Comparison of ENCODE assay signal across 32 cellular contexts in the genomic region with DNA sequence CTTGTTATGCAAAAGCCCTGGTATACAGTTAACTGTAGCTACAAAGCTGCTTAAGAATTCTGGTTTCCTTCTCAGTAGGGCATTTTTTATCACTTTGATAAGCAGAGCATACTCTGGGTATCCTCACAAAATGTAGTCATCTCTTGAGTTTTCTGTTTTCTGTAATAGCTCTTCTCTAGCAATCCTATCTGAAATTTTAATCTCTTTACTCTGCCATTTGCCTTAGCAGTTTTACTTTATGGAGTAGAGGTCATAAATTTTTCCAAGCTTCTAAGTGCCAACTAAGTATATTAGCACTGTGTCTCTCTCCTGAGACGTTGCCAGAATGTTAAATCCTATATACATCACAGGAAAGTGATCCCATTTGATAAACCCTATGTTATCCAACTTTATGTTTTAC. TPM values are rescaled to one million over a fixed set of nuclear protein-coding genes. Genes with fewer than 3 reads are reported as not detected.
"Had no signal": no experiment of that assay in that cellular context is flagged by ENCODE, and none has a peak within 500 bp of the region (broad histone marks: within the 10 kb centered on the region; RNA-seq: fewer than 3 reads in every experiment).

No MANE protein-coding gene starts in this region.

- H3K4me1 Mint-ChIP-seq: neural crest cell; stimulated activated naive CD8-positive, alpha-beta T cell treated with anti-CD3 and anti-CD28 coated beads, Interleukin-15, amount 100 ng/mL, for 72 hours had no signal

- H3K4me3 ChIP-seq: coronary artery, esophagus muscularis mucosa, heart right ventricle, left lung, mucosa of descending colon, right lobe of liver, testis, tibial artery had no signal

- H3K27me3 Mint-ChIP-seq: naive B cell; progenitor cell of endocrine pancreas; stimulated activated naive CD8-positive, alpha-beta T cell treated with anti-CD3 and anti-CD28 coated beads, Interleukin-15, amount 100 ng/mL, for 72 hours; type B pancreatic cell had no signal

- DNase-seq: dermis blood vessel endothelial cell; effector memory CD4-positive, alpha-beta T cell; foreskin melanocyte; glutamatergic neuron; heart right ventricle; hippocampal formation; left cardiac atrium; left lung; mesenchymal stem cell; mucosa of descending colon; naive B cell; right lobe of liver; small intestine; stimulated activated CD4-positive, alpha-beta T cell treated with anti-CD3 and anti-CD28 coated beads, Interleukin-12 subunit alpha, Interleukin-12 subunit beta, amount 100 ng/mL, for 4 hours; stimulated activated CD4-positive, alpha-beta T cell treated with anti-CD3 and anti-CD28 coated beads, Interleukin-1b, Interleukin-23, amount 100 ng/mL, for 48 hours; stimulated activated CD4-positive, alpha-beta T cell treated with anti-CD3 and anti-CD28 coated beads, Interleukin-4, amount 100 ng/mL, for 1 hour; stimulated activated CD8-positive, alpha-beta memory T cell treated with anti-CD3 and anti-CD28 coated beads, Interleukin-4, amount 100 ng/mL, for 48 hours; stimulated activated naive CD4-positive, alpha-beta T cell; stimulated activated naive CD8-positive, alpha-beta T cell treated with anti-CD3 and anti-CD28 coated beads, Interleukin-15, amount 100 ng/mL, for 72 hours; substantia nigra; testis; tibial artery had no signal

- H3K27ac Mint-ChIP-seq: mesothelial cell of epicardium; natural killer cell treated with Interleukin-12 subunit alpha and Interleukin-12 subunit beta and Interleukin-15 and Interleukin-18, amount 100 ng/mL, for 72 hours; stimulated activated naive CD8-positive, alpha-beta T cell treated with anti-CD3 and anti-CD28 coated beads, Interleukin-15, amount 100 ng/mL, for 72 hours had no signal

- H3K36me3 Mint-ChIP-seq: mesothelial cell of epicardium; natural killer cell treated with Interleukin-12 subunit alpha and Interleukin-12 subunit beta and Interleukin-15 and Interleukin-18, amount 100 ng/mL, for 72 hours; type B pancreatic cell had no signal

- H3K27me3 ChIP-seq: esophagus muscularis mucosa, heart right ventricle, left lung, neutrophil, right lobe of liver, testis, tibial artery had no signal

- H3K9ac ChIP-seq: parathyroid adenoma had no signal

- H3K4me3 Mint-ChIP-seq: mesothelial cell of epicardium; natural killer cell treated with Interleukin-12 subunit alpha and Interleukin-12 subunit beta and Interleukin-15 and Interleukin-18, amount 100 ng/mL, for 72 hours; neural crest cell; stimulated activated naive CD8-positive, alpha-beta T cell treated with anti-CD3 and anti-CD28 coated beads, Interleukin-15, amount 100 ng/mL, for 72 hours; type B pancreatic cell had no signal

- H3K79me2 ChIP-seq: parathyroid adenoma had no signal

- H3K4me1 ChIP-seq: esophagus muscularis mucosa, heart right ventricle, left lung, parathyroid adenoma, right lobe of liver, testis, tibial artery had no signal

- ATAC-seq: heart right ventricle; left lung; mucosa of descending colon; natural killer cell treated with Interleukin-12 subunit alpha and Interleukin-12 subunit beta and Interleukin-15 and Interleukin-18, amount 100 ng/mL, for 72 hours; right lobe of liver; stimulated activated naive CD8-positive, alpha-beta T cell treated with anti-CD3 and anti-CD28 coated beads, Interleukin-15, amount 100 ng/mL, for 72 hours had no signal

- H3K36me3 ChIP-seq: esophagus muscularis mucosa, heart right ventricle, left lung, neutrophil, right lobe of liver, tibial artery had no signal

- H2AFZ ChIP-seq: parathyroid adenoma had no signal

- H3K27ac ChIP-seq: coronary artery, esophagus muscularis mucosa, heart right ventricle, left lung, neutrophil, parathyroid adenoma, right lobe of liver, testis, tibial artery had no signal

- H3K9me3 ChIP-seq: mucosa of descending colon, neutrophil, right lobe of liver, testis had no signal

RNA-seq across cellular contexts. Expression of a gene that starts 28.0 kb away (rescaled TPM):
- total RNA-seq: dermis blood vessel endothelial cell, lung microvascular endothelial cell had no signal
